Comparison of ENCODE assay signal across 1 cellular context in the genomic region with DNA sequence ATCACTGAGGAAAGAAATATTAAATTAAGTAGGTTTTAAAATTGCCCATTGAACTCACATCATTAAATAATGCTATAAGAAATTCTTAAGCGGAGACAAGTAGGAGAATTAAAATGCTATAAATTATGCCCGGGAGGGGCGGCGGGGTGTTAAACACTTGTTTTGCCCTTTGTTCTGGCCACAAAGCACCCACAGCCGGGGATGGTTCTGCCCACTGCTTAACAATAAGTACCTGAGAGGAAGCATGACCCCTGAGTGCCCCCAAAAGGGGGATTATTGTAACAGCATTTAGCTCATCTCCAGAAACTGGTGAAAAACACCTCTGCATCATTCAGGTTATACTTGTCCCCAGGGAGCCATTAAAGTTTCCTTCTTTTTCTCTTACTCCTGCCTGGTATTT.
TF ChIP-seq lines count a peak whose summit lies in the region.

No MANE protein-coding gene starts in this region.

TF ChIP-seq in GM23338, 12 proteins besides CTCF, POLR2A, EP300 and RAD21 (continued from another document):
- TF ChIP-seq, protein P1, sequence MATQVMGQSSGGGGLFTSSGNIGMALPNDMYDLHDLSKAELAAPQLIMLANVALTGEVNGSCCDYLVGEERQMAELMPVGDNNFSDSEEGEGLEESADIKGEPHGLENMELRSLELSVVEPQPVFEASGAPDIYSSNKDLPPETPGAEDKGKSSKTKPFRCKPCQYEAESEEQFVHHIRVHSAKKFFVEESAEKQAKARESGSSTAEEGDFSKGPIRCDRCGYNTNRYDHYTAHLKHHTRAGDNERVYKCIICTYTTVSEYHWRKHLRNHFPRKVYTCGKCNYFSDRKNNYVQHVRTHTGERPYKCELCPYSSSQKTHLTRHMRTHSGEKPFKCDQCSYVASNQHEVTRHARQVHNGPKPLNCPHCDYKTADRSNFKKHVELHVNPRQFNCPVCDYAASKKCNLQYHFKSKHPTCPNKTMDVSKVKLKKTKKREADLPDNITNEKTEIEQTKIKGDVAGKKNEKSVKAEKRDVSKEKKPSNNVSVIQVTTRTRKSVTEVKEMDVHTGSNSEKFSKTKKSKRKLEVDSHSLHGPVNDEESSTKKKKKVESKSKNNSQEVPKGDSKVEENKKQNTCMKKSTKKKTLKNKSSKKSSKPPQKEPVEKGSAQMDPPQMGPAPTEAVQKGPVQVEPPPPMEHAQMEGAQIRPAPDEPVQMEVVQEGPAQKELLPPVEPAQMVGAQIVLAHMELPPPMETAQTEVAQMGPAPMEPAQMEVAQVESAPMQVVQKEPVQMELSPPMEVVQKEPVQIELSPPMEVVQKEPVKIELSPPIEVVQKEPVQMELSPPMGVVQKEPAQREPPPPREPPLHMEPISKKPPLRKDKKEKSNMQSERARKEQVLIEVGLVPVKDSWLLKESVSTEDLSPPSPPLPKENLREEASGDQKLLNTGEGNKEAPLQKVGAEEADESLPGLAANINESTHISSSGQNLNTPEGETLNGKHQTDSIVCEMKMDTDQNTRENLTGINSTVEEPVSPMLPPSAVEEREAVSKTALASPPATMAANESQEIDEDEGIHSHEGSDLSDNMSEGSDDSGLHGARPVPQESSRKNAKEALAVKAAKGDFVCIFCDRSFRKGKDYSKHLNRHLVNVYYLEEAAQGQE (IDR thresholded peaks at IDR 0.05; ENCODE audit: unreplicated experiment) = no peak
- no peak for TF ChIP-seq ZNF114 (CRISPR knock-in tag; IDR thresholded peaks at IDR 0.05)
- no peak for TF ChIP-seq NANOG (IDR thresholded peaks at IDR 0.05; ENCODE audit: borderline replicate concordance)
- TF ChIP-seq STAT1 (IDR thresholded peaks at IDR 0.05; ENCODE audit: unreplicated experiment) = no peak
- no peak for TF ChIP-seq ZNF331 (CRISPR knock-in tag; IDR thresholded peaks at IDR 0.05; ENCODE audit: low read depth)
- no peak for TF ChIP-seq CREB1 (CRISPR knock-in tag; IDR thresholded peaks at IDR 0.05; ENCODE audit: low read depth)
- TF ChIP-seq, protein P2, sequence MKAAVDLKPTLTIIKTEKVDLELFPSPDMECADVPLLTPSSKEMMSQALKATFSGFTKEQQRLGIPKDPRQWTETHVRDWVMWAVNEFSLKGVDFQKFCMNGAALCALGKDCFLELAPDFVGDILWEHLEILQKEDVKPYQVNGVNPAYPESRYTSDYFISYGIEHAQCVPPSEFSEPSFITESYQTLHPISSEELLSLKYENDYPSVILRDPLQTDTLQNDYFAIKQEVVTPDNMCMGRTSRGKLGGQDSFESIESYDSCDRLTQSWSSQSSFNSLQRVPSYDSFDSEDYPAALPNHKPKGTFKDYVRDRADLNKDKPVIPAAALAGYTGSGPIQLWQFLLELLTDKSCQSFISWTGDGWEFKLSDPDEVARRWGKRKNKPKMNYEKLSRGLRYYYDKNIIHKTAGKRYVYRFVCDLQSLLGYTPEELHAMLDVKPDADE (IDR thresholded peaks at IDR 0.05) = no peak
